ENCODE assay signal across 28 cellular contexts in the genomic region with DNA sequence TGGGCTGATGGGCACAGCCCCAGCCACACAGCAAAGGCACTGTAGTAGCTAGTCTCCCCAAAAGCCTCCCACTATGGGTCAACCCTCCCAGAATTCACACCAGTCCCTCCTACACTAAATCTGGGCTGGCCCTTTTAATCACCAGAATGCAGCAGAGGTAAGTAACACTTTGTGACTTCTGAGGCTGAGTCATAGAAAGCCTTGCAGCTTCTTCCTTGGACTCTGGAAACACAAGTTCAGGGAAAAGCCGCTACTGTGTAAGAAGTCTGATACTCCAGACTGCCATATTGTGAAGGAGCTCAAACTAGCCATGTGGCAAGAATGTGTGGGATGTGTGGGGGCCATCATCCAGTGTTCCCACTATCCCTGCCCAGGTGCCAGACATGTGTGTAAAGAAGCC. TPM values are rescaled to one million over a fixed set of nuclear protein-coding genes. Genes with fewer than 3 reads are reported as not detected.
DNase-seq lines count a peak whose midpoint lies in the region; ATAC-seq, FAIRE-seq and TF ChIP-seq lines count a peak whose summit lies in the region.
"Had no signal": no experiment of that assay in that cellular context is flagged by ENCODE, and none has a peak within 500 bp of the region (broad histone marks: within the 10 kb centered on the region; RNA-seq: fewer than 3 reads in every experiment).

No MANE protein-coding gene starts in this region.

- no peaks in the 10 kb centered on the region for H3K36me3 Mint-ChIP-seq in astrocyte (ENCODE audit: low read depth, unreplicated experiment)
- H3K36me3 Mint-ChIP-seq: mesothelial cell of epicardium; naive thymus-derived CD8-positive, alpha-beta T cell; stimulated activated naive B cell treated with anti-CD40 and anti-IgM and Interleukin-4, amounts not matched to agents 10 μg/mL and 1 μg/mL and 100 μg/mL, for 72 hours had no signal

- peaks cover 35% of the 10 kb centered on the region for H3K4me1 ChIP-seq in BLaER1
- H3K4me1 ChIP-seq in astrocyte (ENCODE audit: insufficient read depth, low read length), result no peaks in the 10 kb centered on the region
- H3K4me1 ChIP-seq: left ventricle myocardium inferior, testis, uterus had no signal

- H3K79me2 ChIP-seq in astrocyte (ENCODE audit: insufficient read depth, low read length), result no peaks in the 10 kb centered on the region

- TF ChIP-seq CTCF in HFF-Myc (IDR thresholded peaks at IDR 0.05; ENCODE audit: low read depth, low read length, missing control alignments), result no peak
- TF ChIP-seq CTCF in astrocyte (IDR thresholded peaks at IDR 0.05; ENCODE audit: insufficient read depth, low read depth, low read length), result no peak
- TF ChIP-seq CTCF in fibroblast of pulmonary artery (IDR thresholded peaks at IDR 0.05; ENCODE audit: low read length, missing control alignments), result no peak

- H3K27me3 Mint-ChIP-seq in astrocyte (ENCODE audit: low read depth, unreplicated experiment), result peaks cover 24% of the 10 kb centered on the region

- H3K36me3 ChIP-seq in BLaER1 (no peaks in the 10 kb centered on the region), astrocyte (ENCODE audit: insufficient read depth, low read length) (no peaks in the 10 kb centered on the region)
- H3K36me3 ChIP-seq: left ventricle myocardium inferior, SJCRH30, uterus had no signal

- H3K4me1 Mint-ChIP-seq in astrocyte (ENCODE audit: low read depth, unreplicated experiment), result peaks cover 8% of the 10 kb centered on the region
- H3K4me1 Mint-ChIP-seq: B cell; mesothelial cell of epicardium; stimulated activated naive B cell treated with anti-CD40 and anti-IgM and Interleukin-4, amounts not matched to agents 10 μg/mL and 1 μg/mL and 100 μg/mL, for 72 hours had no signal

- no peak overlapping the region for H2AFZ ChIP-seq in astrocyte (ENCODE audit: low read depth, low read length)

- no peaks in the 10 kb centered on the region for H4K20me1 ChIP-seq in BLaER1
- no peaks in the 10 kb centered on the region for H4K20me1 ChIP-seq in astrocyte (ENCODE audit: insufficient read depth, low read length)

- no peaks in the 10 kb centered on the region for H3K9me3 Mint-ChIP-seq in astrocyte (ENCODE audit: unreplicated experiment)
- H3K9me3 Mint-ChIP-seq: activated T-cell treated with anti-CD3 and anti-CD28 coated beads, Interleukin-2, amount 50 U/mL, for 24 hours; mesothelial cell of epicardium; naive thymus-derived CD8-positive, alpha-beta T cell; stimulated activated naive B cell treated with anti-CD40 and anti-IgM and Interleukin-4, amounts not matched to agents 10 μg/mL and 1 μg/mL and 100 μg/mL, for 72 hours had no signal

- no peaks in the 10 kb centered on the region for H3K27me3 ChIP-seq in BLaER1
- H3K27me3 ChIP-seq in astrocyte (ENCODE audit: insufficient read depth, low read length), result peaks cover 8% of the 10 kb centered on the region
- H3K27me3 ChIP-seq: SJCRH30, testis, uterus had no signal

- FAIRE-seq in astrocyte (lab: Jason Lieb, UNC) (no peak), H54 (lab: Jason Lieb, UNC) (no peak)
- FAIRE-seq: A549, GM12878 had no signal

- DNase-seq in HFF-Myc (ENCODE audit: extremely low read depth, low read depth), result peak; percentile 12
- DNase-seq in astrocyte (ENCODE audit: low read depth), result peak; percentile 29
- DNase-seq in fibroblast of pulmonary artery (ENCODE audit: low read depth), result peak; percentile 45
- no peak for DNase-seq in H54 (ENCODE audit: insufficient read length, low spot score)
- no peak for DNase-seq in SKM-1 treated with dmso at 0.1 percent for 144 hours (lab: John Stamatoyannopoulos, UW; ENCODE audit: unreplicated experiment)
- DNase-seq: activated T-cell treated with anti-CD3 and anti-CD28 coated beads, Interleukin-2, amount 50 U/mL, for 24 hours; DMS79 treated with DMSO at 0.1 percent for 48 hours; foreskin melanocyte; H7; left ventricle myocardium inferior; naive thymus-derived CD8-positive, alpha-beta T cell; NCI-H1417 treated with DMSO at 0.1 percent for 48 hours; NCI-H510A; retina; SJCRH30; stimulated activated CD4-positive, alpha-beta T cell treated with anti-CD3 and anti-CD28 coated beads, Interleukin-4, amount 100 ng/mL, for 1 hour; stimulated activated naive B cell treated with anti-CD40 and anti-IgM and Interleukin-4, amounts not matched to agents 10 μg/mL and 1 μg/mL and 100 μg/mL, for 72 hours; testis; uterus had no signal

- H3K27ac Mint-ChIP-seq in astrocyte (ENCODE audit: unreplicated experiment), result no peak overlapping the region
- H3K27ac Mint-ChIP-seq: activated T-cell treated with anti-CD3 and anti-CD28 coated beads, Interleukin-2, amount 50 U/mL, for 24 hours; B cell; mesothelial cell of epicardium; naive thymus-derived CD8-positive, alpha-beta T cell; stimulated activated naive B cell treated with anti-CD40 and anti-IgM and Interleukin-4, amounts not matched to agents 10 μg/mL and 1 μg/mL and 100 μg/mL, for 72 hours had no signal

- ATAC-seq in GM18858 (IDR thresholded peaks at IDR 0.05; ENCODE audit: unreplicated experiment) (no peak), HG03460 (IDR thresholded peaks at IDR 0.05; ENCODE audit: unreplicated experiment) (no peak)
- ATAC-seq: A549; GM12878; naive thymus-derived CD8-positive, alpha-beta T cell; stimulated activated naive B cell treated with anti-CD40 and anti-IgM and Interleukin-4, amounts not matched to agents 10 μg/mL and 1 μg/mL and 100 μg/mL, for 72 hours had no signal

- H3K4me2 ChIP-seq in BLaER1, result peak overlapping the region; percentile 45
- no peak overlapping the region for H3K4me2 ChIP-seq in astrocyte (ENCODE audit: low read length)
- H3K4me2 ChIP-seq: A549 had no signal

- no peak overlapping the region for H3K4me3 ChIP-seq in BLaER1
- H3K4me3 ChIP-seq in HFF-Myc (replicated peaks; ENCODE audit: low read depth, low read length), result no peak overlapping the region
- H3K4me3 ChIP-seq in astrocyte (ENCODE audit: insufficient read depth, low read depth, low read length), result no peak overlapping the region
- H3K4me3 ChIP-seq in fibroblast of pulmonary artery (replicated peaks; ENCODE audit: low read depth, low read length), result no peak overlapping the region
- H3K4me3 ChIP-seq: A549, GM12878, left ventricle myocardium inferior, SJCRH30, testis, uterus had no signal

- H3K27ac ChIP-seq in BLaER1 (no peak overlapping the region), astrocyte (ENCODE audit: low read depth, low read length) (no peak overlapping the region)
- H3K27ac ChIP-seq: left ventricle myocardium inferior, SJCRH30, testis, uterus had no signal

- no peak for TF ChIP-seq POLR2A in H54 (IDR thresholded peaks at IDR 0.05; ENCODE audit: low read depth, low read length)

- H3K4me3 Mint-ChIP-seq in astrocyte (ENCODE audit: unreplicated experiment), result no peak overlapping the region
- H3K4me3 Mint-ChIP-seq: activated T-cell treated with anti-CD3 and anti-CD28 coated beads, Interleukin-2, amount 50 U/mL, for 24 hours; B cell; mesothelial cell of epicardium; naive thymus-derived CD8-positive, alpha-beta T cell; stimulated activated naive B cell treated with anti-CD40 and anti-IgM and Interleukin-4, amounts not matched to agents 10 μg/mL and 1 μg/mL and 100 μg/mL, for 72 hours had no signal

- H3K9ac ChIP-seq in BLaER1, result no peak overlapping the region
- no peak overlapping the region for H3K9ac ChIP-seq in astrocyte (ENCODE audit: low read length)

- H3K9me3 ChIP-seq in BLaER1, result no peaks in the 10 kb centered on the region
- no peaks in the 10 kb centered on the region for H3K9me3 ChIP-seq in astrocyte (ENCODE audit: insufficient read depth, low read depth, low read length)
- H3K9me3 ChIP-seq: A549, left ventricle myocardium inferior, SJCRH30, testis, uterus had no signal

RNA-seq across cellular contexts. Expression of a gene that starts 19.0 kb away (rescaled TPM):
- total RNA-seq in astrocyte, result 7.4 and 10.1 TPM in 2 replicates
- total RNA-seq: activated CD8-positive, alpha-beta memory T cell treated with anti-CD3 and anti-CD28 coated beads for 36 hours; B cell; GM12878; mesothelial cell of epicardium; naive thymus-derived CD8-positive, alpha-beta T cell; T-helper 1 cell treated with Interleukin-12 subunit alpha and Interleukin-12 subunit beta and Interleukin-4 antibody, amounts not matched to agents 30 ng/mL and 1 ng/mL, for 36 hours had no signal

Comparison
In these comparisons a context has a peak if more than half of its experiments do, and no peak if none do; other contexts are left out.
1. DNase-seq: peak in HFF-Myc (single experiment), astrocyte (single experiment) and fibroblast of pulmonary artery (single experiment); none in H54 (single experiment) and SKM-1 treated with dmso at 0.1 percent for 144 hours (single experiment).